Comparison of ENCODE assay signal across 8 cellular contexts in genomic region chr3:52896613-52897012, GRCh38. TPM values are rescaled to one million over a fixed set of nuclear protein-coding genes. Genes with fewer than 3 reads are reported as not detected.
DNase-seq lines count a peak whose midpoint lies in the region; ATAC-seq lines count a peak whose summit lies in the region.

No MANE protein-coding gene starts in this region.

- H3K4me3 ChIP-seq in iPS DF 6.9 (ENCODE audit: low read length) = peak overlapping the region; percentile 90

- peak overlapping the region; percentile 9 for H3K27ac Mint-ChIP-seq in activated T-cell treated with anti-CD3 and anti-CD28 coated beads, Interleukin-2, amount 50 U/mL, for 72 hours
- peak overlapping the region; percentile 98 for H3K27ac Mint-ChIP-seq in T-helper 17 cell
- peak overlapping the region; percentile 81 for H3K27ac Mint-ChIP-seq in stimulated activated memory B cell treated with anti-CD40 and anti-IgM and Interleukin-4, amounts not matched to agents 10 μg/mL and 1 μg/mL and 100 μg/mL, for 72 hours

- H3K4me1 Mint-ChIP-seq in activated T-cell treated with anti-CD3 and anti-CD28 coated beads, Interleukin-2, amount 50 U/mL, for 72 hours (ENCODE audit: low read depth) = peaks cover 58% of the 10 kb centered on the region
- H3K4me1 Mint-ChIP-seq in T-helper 17 cell = peaks cover 43% of the 10 kb centered on the region
- peaks cover 54% of the 10 kb centered on the region for H3K4me1 Mint-ChIP-seq in stimulated activated memory B cell treated with anti-CD40 and anti-IgM and Interleukin-4, amounts not matched to agents 10 μg/mL and 1 μg/mL and 100 μg/mL, for 72 hours

- no peaks in the 10 kb centered on the region for H3K9me3 ChIP-seq in T-helper 17 cell (ENCODE audit: control insufficient read depth, low read length, poor library complexity, severe bottlenecking)
- no peaks in the 10 kb centered on the region for H3K9me3 ChIP-seq in iPS DF 6.9 (ENCODE audit: control insufficient read depth, insufficient read depth, low read length)

- H3K36me3 ChIP-seq in iPS DF 6.9 (ENCODE audit: control insufficient read depth, insufficient read depth, low read length) = no peaks in the 10 kb centered on the region

- H3K4me3 Mint-ChIP-seq in activated T-cell treated with anti-CD3 and anti-CD28 coated beads, Interleukin-2, amount 50 U/mL, for 72 hours = peak overlapping the region; percentile 84 to 94
- peak overlapping the region; percentile 99 for H3K4me3 Mint-ChIP-seq in T-helper 17 cell
- H3K4me3 Mint-ChIP-seq in stimulated activated memory B cell treated with anti-CD40 and anti-IgM and Interleukin-4, amounts not matched to agents 10 μg/mL and 1 μg/mL and 100 μg/mL, for 72 hours = peak overlapping the region; percentile 95

- no peak for ATAC-seq in activated T-cell treated with anti-CD3 and anti-CD28 coated beads, Interleukin-2, amount 50 U/mL, for 72 hours (replicated peaks in 1 of 2)
- ATAC-seq in T-helper 17 cell (no peak), HG03025 (IDR thresholded peaks at IDR 0.05; ENCODE audit: low FRiP score, unreplicated experiment) (no peak), HG03159 (IDR thresholded peaks at IDR 0.05; ENCODE audit: unreplicated experiment) (no peak)
- no peak for ATAC-seq in stimulated activated memory B cell treated with anti-CD40 and anti-IgM and Interleukin-4, amounts not matched to agents 10 μg/mL and 1 μg/mL and 100 μg/mL, for 72 hours

- H3K27me3 Mint-ChIP-seq in activated T-cell treated with anti-CD3 and anti-CD28 coated beads, Interleukin-2, amount 50 U/mL, for 72 hours (ENCODE audit: low read depth) = no peaks in the 10 kb centered on the region
- no peaks in the 10 kb centered on the region for H3K27me3 Mint-ChIP-seq in T-helper 17 cell
- H3K27me3 Mint-ChIP-seq in stimulated activated memory B cell treated with anti-CD40 and anti-IgM and Interleukin-4, amounts not matched to agents 10 μg/mL and 1 μg/mL and 100 μg/mL, for 72 hours = no peaks in the 10 kb centered on the region

- WGBS in iPS DF 6.9 (ENCODE audit: insufficient coverage, insufficient read length) = no CpG with 5 or more reads among the region's 9 CpGs

- no peaks in the 10 kb centered on the region for H3K9me3 Mint-ChIP-seq in activated T-cell treated with anti-CD3 and anti-CD28 coated beads, Interleukin-2, amount 50 U/mL, for 72 hours
- no peaks in the 10 kb centered on the region for H3K9me3 Mint-ChIP-seq in stimulated activated memory B cell treated with anti-CD40 and anti-IgM and Interleukin-4, amounts not matched to agents 10 μg/mL and 1 μg/mL and 100 μg/mL, for 72 hours

- H3K36me3 Mint-ChIP-seq in activated T-cell treated with anti-CD3 and anti-CD28 coated beads, Interleukin-2, amount 50 U/mL, for 72 hours (ENCODE audit: insufficient read depth in 2 of 2) = peaks cover 2% of the 10 kb centered on the region in 2 donors
- no peaks in the 10 kb centered on the region for H3K36me3 Mint-ChIP-seq in T-helper 17 cell (ENCODE audit: low read depth)
- H3K36me3 Mint-ChIP-seq in stimulated activated memory B cell treated with anti-CD40 and anti-IgM and Interleukin-4, amounts not matched to agents 10 μg/mL and 1 μg/mL and 100 μg/mL, for 72 hours = peaks cover 11% of the 10 kb centered on the region

- no peaks in the 10 kb centered on the region for H3K4me1 ChIP-seq in iPS DF 6.9 (ENCODE audit: control insufficient read depth, insufficient read depth, low read length)

- H3K27me3 ChIP-seq in iPS DF 6.9 (ENCODE audit: control insufficient read depth, insufficient read depth, low read length) = no peaks in the 10 kb centered on the region

- DNase-seq in activated T-cell treated with anti-CD3 and anti-CD28 coated beads, Interleukin-2, amount 50 U/mL, for 72 hours = no peak
- no peak for DNase-seq in activated T-cell treated with anti-CD3 and anti-CD28 coated beads, Interleukin-2, amount 50 U/mL, for 1 hour
- DNase-seq in T-helper 17 cell = no peak
- peak; percentile 13 for DNase-seq in iPS DF 6.9 (ENCODE audit: low read depth, low spot score)
- DNase-seq in NCI-H446 (lab: John Stamatoyannopoulos, UW) = no peak

- H3K27ac ChIP-seq in iPS DF 6.9 (ENCODE audit: low read length) = no peak overlapping the region

RNA-seq across cellular contexts. Expression of gene STIMATE, which starts 0.7 kb away (rescaled TPM):
- 10 to 100 TPM; 34.4 to 40.8 TPM for total RNA-seq in activated T-cell treated with anti-CD3 and anti-CD28 coated beads, Interleukin-2, amount 50 U/mL, for 72 hours
- total RNA-seq in T-helper 17 cell = 10 to 100 TPM; 41.1 to 42.6 TPM

Comparison
In these comparisons a context has a peak if more than half of its experiments do, and no peak if none do; other contexts are left out.
1. H3K27ac Mint-ChIP-seq: peak in every context shown above with its lines; median percentile 98 in T-helper 17 cell; 81 in stimulated activated memory B cell treated with anti-CD40 and anti-IgM and Interleukin-4, amounts not matched to agents 10 μg/mL and 1 μg/mL and 100 μg/mL, for 72 hours; 9 in activated T-cell treated with anti-CD3 and anti-CD28 coated beads, Interleukin-2, amount 50 U/mL, for 72 hours.